1 cellular context compared by ENCODE assay signal in the genomic region with DNA sequence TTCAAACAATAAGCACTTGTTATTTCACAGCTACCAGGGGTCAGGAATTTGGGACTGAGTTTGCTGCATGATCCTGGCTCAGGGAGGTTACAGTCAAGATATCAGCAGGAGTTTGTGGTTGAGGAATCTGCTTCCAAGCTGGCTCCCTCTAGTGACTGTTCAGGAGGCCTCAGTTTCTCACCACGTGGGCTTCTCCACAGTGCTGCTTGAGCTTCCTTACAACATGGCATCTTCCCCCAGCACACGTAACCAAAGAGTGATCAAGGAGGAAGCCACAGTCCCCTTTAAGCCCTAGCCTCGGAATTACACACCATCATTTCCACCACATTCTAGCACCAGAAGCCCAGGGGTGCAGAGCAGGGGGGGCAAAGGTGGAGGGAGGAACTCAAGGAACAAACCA.
TF ChIP-seq lines count a peak whose summit lies in the region.

No MANE protein-coding gene starts in this region.

TF ChIP-seq in WTC11, 78 proteins besides CTCF, POLR2A, EP300 and RAD21 (continued from another document):
- TF ChIP-seq, protein P1, sequence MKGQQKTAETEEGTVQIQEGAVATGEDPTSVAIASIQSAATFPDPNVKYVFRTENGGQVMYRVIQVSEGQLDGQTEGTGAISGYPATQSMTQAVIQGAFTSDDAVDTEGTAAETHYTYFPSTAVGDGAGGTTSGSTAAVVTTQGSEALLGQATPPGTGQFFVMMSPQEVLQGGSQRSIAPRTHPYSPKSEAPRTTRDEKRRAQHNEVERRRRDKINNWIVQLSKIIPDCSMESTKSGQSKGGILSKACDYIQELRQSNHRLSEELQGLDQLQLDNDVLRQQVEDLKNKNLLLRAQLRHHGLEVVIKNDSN (CRISPR knock-in tag; IDR thresholded peaks at IDR 0.05): no peak
- TF ChIP-seq, protein P2, sequence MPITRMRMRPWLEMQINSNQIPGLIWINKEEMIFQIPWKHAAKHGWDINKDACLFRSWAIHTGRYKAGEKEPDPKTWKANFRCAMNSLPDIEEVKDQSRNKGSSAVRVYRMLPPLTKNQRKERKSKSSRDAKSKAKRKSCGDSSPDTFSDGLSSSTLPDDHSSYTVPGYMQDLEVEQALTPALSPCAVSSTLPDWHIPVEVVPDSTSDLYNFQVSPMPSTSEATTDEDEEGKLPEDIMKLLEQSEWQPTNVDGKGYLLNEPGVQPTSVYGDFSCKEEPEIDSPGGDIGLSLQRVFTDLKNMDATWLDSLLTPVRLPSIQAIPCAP (CRISPR knock-in tag; IDR thresholded peaks at IDR 0.05): no peak
TF ChIP-seq in WTC11: peak in this region for 0.
